In genomic region chr11:74453373-74453975, GRCh38 we compare ENCODE assay signal across 8 cellular contexts.
A peak's percentile ranks its signal among the peaks of the same experiment; 100 is the strongest.
DNase-seq lines count a peak whose midpoint lies in the region; ATAC-seq and TF ChIP-seq lines count a peak whose summit lies in the region.

No MANE protein-coding gene starts in this region.

- ATAC-seq in HG02763 (IDR thresholded peaks at IDR 0.05; ENCODE audit: unreplicated experiment) (no peak), GM21737 (IDR thresholded peaks at IDR 0.05; ENCODE audit: unreplicated experiment) (no peak)

- H3K4me3 ChIP-seq in GM12875 (ENCODE audit: low read depth, low read length) = no peak overlapping the region
- H3K4me3 ChIP-seq in astrocyte of the cerebellum (ENCODE audit: low read depth, low read length) = no peak overlapping the region

- peak; percentile 17 for DNase-seq in NCI-H1694 treated with DMSO at 0.1 percent for 48 hours (lab: John Stamatoyannopoulos, UW)
- DNase-seq in T1000 (lab: John Stamatoyannopoulos, UW) = peak; percentile 9
- peak; percentile 42 for DNase-seq in astrocyte of the cerebellum (ENCODE audit: low read depth)
- DNase-seq in iPS-NIHi11 (ENCODE audit: low spot score) = peak; percentile 84
- DNase-seq in stimulated activated CD4-positive, alpha-beta T cell treated with anti-CD3 and anti-CD28 coated beads, Interleukin-1b, Interleukin-23, amount 100 ng/mL, for 1 hour (ENCODE audit: low read depth in 2 of 2) = peak; percentile 8 to 33

- peak; percentile 81 for TF ChIP-seq CTCF in GM12875 (IDR thresholded peaks at IDR 0.05; ENCODE audit: borderline replicate concordance, insufficient read depth, low read depth, low read length)
- TF ChIP-seq CTCF in astrocyte of the cerebellum (IDR thresholded peaks at IDR 0.05; ENCODE audit: low read depth, low read length, missing control alignments) = peak; percentile 89

- in situ Hi-C loops in astrocyte of the cerebellum (cut with HindIII; ENCODE audit: low sequenced_read_pairs) = no loop called here

Comparison
In these comparisons a context has a peak if more than half of its experiments do, and no peak if none do; other contexts are left out.
1. DNase-seq: peak in every context shown above with its lines; median percentile 84 in iPS-NIHi11; 42 in astrocyte of the cerebellum; 20 in stimulated activated CD4-positive, alpha-beta T cell treated with anti-CD3 and anti-CD28 coated beads, Interleukin-1b, Interleukin-23, amount 100 ng/mL, for 1 hour; 17 in NCI-H1694 treated with DMSO at 0.1 percent for 48 hours; 9 in T1000.